ENCODE assay signal across 1 cellular context in genomic region chr15:25438601-25439455, GRCh38.
TF ChIP-seq lines count a peak whose summit lies in the region.

Gene UBE3A, minus strand, starts transcription at chr15:25439024. Its CDS starts 29,917 bp downstream, at chr15:25409107.

TF ChIP-seq in HepG2, 621 proteins besides CTCF, POLR2A, EP300 and RAD21 (continued from another document and continues in another):
- no peak for TF ChIP-seq NONO (IDR thresholded peaks at IDR 0.05)
- 0 out of 2 replicates have a peak, but pooled peaks have one; percentile 18 for TF ChIP-seq NONO (CRISPR knock-in tag; conservative IDR thresholded peaks at IDR 0.05)
- TF ChIP-seq GABPB1 (CRISPR knock-in tag; IDR thresholded peaks at IDR 0.05): peak; percentile 80
- TF ChIP-seq ZSCAN22 (CRISPR knock-in tag; IDR thresholded peaks at IDR 0.05): no peak
- TF ChIP-seq HNRNPK (IDR thresholded peaks at IDR 0.05; ENCODE audit: low read depth, low read length, poor library complexity, severe bottlenecking): peak; percentile 27
- TF ChIP-seq ZNF597 (CRISPR knock-in tag; IDR thresholded peaks at IDR 0.05): no peak
- peak; percentile 50 for TF ChIP-seq SAP130 (CRISPR knock-in tag; IDR thresholded peaks at IDR 0.05; ENCODE audit: low read depth)
- TF ChIP-seq, protein P1, sequence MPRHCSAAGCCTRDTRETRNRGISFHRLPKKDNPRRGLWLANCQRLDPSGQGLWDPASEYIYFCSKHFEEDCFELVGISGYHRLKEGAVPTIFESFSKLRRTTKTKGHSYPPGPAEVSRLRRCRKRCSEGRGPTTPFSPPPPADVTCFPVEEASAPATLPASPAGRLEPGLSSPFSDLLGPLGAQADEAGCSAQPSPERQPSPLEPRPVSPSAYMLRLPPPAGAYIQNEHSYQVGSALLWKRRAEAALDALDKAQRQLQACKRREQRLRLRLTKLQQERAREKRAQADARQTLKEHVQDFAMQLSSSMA (CRISPR knock-in tag; IDR thresholded peaks at IDR 0.05): 0 out of 2 replicates have a peak, but pooled peaks have one; percentile 45
- TF ChIP-seq, protein P2, sequence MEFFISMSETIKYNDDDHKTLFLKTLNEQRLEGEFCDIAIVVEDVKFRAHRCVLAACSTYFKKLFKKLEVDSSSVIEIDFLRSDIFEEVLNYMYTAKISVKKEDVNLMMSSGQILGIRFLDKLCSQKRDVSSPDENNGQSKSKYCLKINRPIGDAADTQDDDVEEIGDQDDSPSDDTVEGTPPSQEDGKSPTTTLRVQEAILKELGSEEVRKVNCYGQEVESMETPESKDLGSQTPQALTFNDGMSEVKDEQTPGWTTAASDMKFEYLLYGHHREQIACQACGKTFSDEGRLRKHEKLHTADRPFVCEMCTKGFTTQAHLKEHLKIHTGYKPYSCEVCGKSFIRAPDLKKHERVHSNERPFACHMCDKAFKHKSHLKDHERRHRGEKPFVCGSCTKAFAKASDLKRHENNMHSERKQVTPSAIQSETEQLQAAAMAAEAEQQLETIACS (CRISPR knock-in tag; IDR thresholded peaks at IDR 0.05): 0 out of 2 replicates have a peak, but pooled peaks have one; percentile 6
- peak; percentile 10; the same call in 1 of the 2 replicates for TF ChIP-seq CBFB (CRISPR knock-in tag; IDR thresholded peaks at IDR 0.05)
- no peak; a peak in 1 of 4 replicates for TF ChIP-seq REST (IDR thresholded peaks at IDR 0.05; ENCODE audit: borderline replicate concordance in 1 of 2, low read depth in 1 of 2, low read length in 2 of 2)
- no peak for TF ChIP-seq U2AF1 (optimal IDR thresholded peaks at IDR 0.05; ENCODE audit: low read depth, low read length)
- 0 out of 2 replicates have a peak, but pooled peaks have one; percentile 32 for TF ChIP-seq NFRKB (IDR thresholded peaks at IDR 0.05)
- peak; percentile 77 for TF ChIP-seq HOXA3 (CRISPR knock-in tag; IDR thresholded peaks at IDR 0.05)
- peak; percentile 63; the same call in 1 of the 2 replicates for TF ChIP-seq HES4 (CRISPR knock-in tag; IDR thresholded peaks at IDR 0.05; ENCODE audit: borderline replicate concordance)
- TF ChIP-seq BCL3 (CRISPR knock-in tag; IDR thresholded peaks at IDR 0.05): 0 out of 2 replicates have a peak, but pooled peaks have one; percentile 45
- TF ChIP-seq RFXAP (CRISPR knock-in tag; IDR thresholded peaks at IDR 0.05; ENCODE audit: borderline replicate concordance): no peak
- peak; percentile 51 for TF ChIP-seq ASH2L (IDR thresholded peaks at IDR 0.05; ENCODE audit: insufficient read length, low read depth, low read length)
- TF ChIP-seq ZNF160 (CRISPR knock-in tag; IDR thresholded peaks at IDR 0.05): 0 out of 2 replicates have a peak, but pooled peaks have one; percentile 43
- TF ChIP-seq, protein P3, sequence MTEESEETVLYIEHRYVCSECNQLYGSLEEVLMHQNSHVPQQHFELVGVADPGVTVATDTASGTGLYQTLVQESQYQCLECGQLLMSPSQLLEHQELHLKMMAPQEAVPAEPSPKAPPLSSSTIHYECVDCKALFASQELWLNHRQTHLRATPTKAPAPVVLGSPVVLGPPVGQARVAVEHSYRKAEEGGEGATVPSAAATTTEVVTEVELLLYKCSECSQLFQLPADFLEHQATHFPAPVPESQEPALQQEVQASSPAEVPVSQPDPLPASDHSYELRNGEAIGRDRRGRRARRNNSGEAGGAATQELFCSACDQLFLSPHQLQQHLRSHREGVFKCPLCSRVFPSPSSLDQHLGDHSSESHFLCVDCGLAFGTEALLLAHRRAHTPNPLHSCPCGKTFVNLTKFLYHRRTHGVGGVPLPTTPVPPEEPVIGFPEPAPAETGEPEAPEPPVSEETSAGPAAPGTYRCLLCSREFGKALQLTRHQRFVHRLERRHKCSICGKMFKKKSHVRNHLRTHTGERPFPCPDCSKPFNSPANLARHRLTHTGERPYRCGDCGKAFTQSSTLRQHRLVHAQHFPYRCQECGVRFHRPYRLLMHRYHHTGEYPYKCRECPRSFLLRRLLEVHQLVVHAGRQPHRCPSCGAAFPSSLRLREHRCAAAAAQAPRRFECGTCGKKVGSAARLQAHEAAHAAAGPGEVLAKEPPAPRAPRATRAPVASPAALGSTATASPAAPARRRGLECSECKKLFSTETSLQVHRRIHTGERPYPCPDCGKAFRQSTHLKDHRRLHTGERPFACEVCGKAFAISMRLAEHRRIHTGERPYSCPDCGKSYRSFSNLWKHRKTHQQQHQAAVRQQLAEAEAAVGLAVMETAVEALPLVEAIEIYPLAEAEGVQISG (CRISPR knock-in tag; IDR thresholded peaks at IDR 0.05): peak; percentile 93
- TF ChIP-seq JARID2 (CRISPR knock-in tag; IDR thresholded peaks at IDR 0.05; ENCODE audit: insufficient replicate concordance): no peak
- no peak for TF ChIP-seq RAD51 (IDR thresholded peaks at IDR 0.05; ENCODE audit: borderline replicate concordance)
- peak; percentile 53; the same call in 1 of the 2 replicates for TF ChIP-seq THAP9 (CRISPR knock-in tag; IDR thresholded peaks at IDR 0.05; ENCODE audit: borderline replicate concordance)
- peak; percentile 93 for TF ChIP-seq POLR2G (IDR thresholded peaks at IDR 0.05; ENCODE audit: low read depth, low read length)
- TF ChIP-seq ZNF230 (CRISPR knock-in tag; IDR thresholded peaks at IDR 0.05): no peak
- no peak for TF ChIP-seq REL (CRISPR knock-in tag; conservative IDR thresholded peaks at IDR 0.05)
- peak; percentile 75 for TF ChIP-seq ZNF891 (CRISPR knock-in tag; IDR thresholded peaks at IDR 0.05)
- TF ChIP-seq, protein P4, sequence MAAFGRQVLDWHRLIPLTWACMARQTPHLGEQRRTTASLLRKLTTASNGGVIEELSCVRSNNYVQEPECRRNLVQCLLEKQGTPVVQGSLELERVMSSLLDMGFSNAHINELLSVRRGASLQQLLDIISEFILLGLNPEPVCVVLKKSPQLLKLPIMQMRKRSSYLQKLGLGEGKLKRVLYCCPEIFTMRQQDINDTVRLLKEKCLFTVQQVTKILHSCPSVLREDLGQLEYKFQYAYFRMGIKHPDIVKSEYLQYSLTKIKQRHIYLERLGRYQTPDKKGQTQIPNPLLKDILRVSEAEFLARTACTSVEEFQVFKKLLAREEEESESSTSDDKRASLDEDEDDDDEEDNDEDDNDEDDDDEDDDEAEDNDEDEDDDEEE (CRISPR knock-in tag; IDR thresholded peaks at IDR 0.05): 0 out of 2 replicates have a peak, but pooled peaks have one; percentile 26
- peak; percentile 51; the same call in 1 of the 2 replicates for TF ChIP-seq DMAP1 (CRISPR knock-in tag; IDR thresholded peaks at IDR 0.05)
- peak; percentile 48; the same call in 1 of the 2 replicates for TF ChIP-seq KDM5A (IDR thresholded peaks at IDR 0.05; ENCODE audit: borderline replicate concordance, low read length)
- 0 out of 2 replicates have a peak, but pooled peaks have one; percentile 64 for TF ChIP-seq ELF4 (CRISPR knock-in tag; IDR thresholded peaks at IDR 0.05; ENCODE audit: borderline replicate concordance)
- no peak for TF ChIP-seq SRSF9 (IDR thresholded peaks at IDR 0.05; ENCODE audit: borderline replicate concordance, insufficient read depth, low read depth, low read length, poor library complexity, severe bottlenecking)
- TF ChIP-seq, protein P5, sequence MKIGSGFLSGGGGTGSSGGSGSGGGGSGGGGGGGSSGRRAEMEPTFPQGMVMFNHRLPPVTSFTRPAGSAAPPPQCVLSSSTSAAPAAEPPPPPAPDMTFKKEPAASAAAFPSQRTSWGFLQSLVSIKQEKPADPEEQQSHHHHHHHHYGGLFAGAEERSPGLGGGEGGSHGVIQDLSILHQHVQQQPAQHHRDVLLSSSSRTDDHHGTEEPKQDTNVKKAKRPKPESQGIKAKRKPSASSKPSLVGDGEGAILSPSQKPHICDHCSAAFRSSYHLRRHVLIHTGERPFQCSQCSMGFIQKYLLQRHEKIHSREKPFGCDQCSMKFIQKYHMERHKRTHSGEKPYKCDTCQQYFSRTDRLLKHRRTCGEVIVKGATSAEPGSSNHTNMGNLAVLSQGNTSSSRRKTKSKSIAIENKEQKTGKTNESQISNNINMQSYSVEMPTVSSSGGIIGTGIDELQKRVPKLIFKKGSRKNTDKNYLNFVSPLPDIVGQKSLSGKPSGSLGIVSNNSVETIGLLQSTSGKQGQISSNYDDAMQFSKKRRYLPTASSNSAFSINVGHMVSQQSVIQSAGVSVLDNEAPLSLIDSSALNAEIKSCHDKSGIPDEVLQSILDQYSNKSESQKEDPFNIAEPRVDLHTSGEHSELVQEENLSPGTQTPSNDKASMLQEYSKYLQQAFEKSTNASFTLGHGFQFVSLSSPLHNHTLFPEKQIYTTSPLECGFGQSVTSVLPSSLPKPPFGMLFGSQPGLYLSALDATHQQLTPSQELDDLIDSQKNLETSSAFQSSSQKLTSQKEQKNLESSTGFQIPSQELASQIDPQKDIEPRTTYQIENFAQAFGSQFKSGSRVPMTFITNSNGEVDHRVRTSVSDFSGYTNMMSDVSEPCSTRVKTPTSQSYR (CRISPR knock-in tag; IDR thresholded peaks at IDR 0.05; ENCODE audit: borderline replicate concordance): no peak
- TF ChIP-seq, protein P6, sequence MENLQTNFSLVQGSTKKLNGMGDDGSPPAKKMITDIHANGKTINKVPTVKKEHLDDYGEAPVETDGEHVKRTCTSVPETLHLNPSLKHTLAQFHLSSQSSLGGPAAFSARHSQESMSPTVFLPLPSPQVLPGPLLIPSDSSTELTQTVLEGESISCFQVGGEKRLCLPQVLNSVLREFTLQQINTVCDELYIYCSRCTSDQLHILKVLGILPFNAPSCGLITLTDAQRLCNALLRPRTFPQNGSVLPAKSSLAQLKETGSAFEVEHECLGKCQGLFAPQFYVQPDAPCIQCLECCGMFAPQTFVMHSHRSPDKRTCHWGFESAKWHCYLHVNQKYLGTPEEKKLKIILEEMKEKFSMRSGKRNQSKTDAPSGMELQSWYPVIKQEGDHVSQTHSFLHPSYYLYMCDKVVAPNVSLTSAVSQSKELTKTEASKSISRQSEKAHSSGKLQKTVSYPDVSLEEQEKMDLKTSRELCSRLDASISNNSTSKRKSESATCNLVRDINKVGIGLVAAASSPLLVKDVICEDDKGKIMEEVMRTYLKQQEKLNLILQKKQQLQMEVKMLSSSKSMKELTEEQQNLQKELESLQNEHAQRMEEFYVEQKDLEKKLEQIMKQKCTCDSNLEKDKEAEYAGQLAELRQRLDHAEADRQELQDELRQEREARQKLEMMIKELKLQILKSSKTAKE (CRISPR knock-in tag; IDR thresholded peaks at IDR 0.05; ENCODE audit: borderline replicate concordance): peak; percentile 45; the same call in 1 of the 2 replicates
- TF ChIP-seq ZNF441 (CRISPR knock-in tag; IDR thresholded peaks at IDR 0.05; ENCODE audit: borderline replicate concordance): peak; percentile 14
- peak; percentile 39 for TF ChIP-seq ZNF263 (CRISPR knock-in tag; IDR thresholded peaks at IDR 0.05)
